ENCODE assay signal across 1 cellular context in genomic region chr16:1474796-1475551, GRCh38.
A peak's percentile ranks its signal among the peaks of the same experiment; 100 is the strongest.
TF ChIP-seq lines count a peak whose summit lies in the region.

CLCN7 (minus strand) TSS chr16:1475028; CDS start chr16:1474974, 54 bp downstream.

TF ChIP-seq in K562, 482 proteins besides CTCF, POLR2A, EP300 and RAD21 (continued from another document and continues in another):
- TF ChIP-seq FOXM1 (IDR thresholded peaks at IDR 0.05; ENCODE audit: low read depth) (no peak), FOXM1 (CRISPR knock-in tag; IDR thresholded peaks at IDR 0.05; ENCODE audit: low read depth) (peak; percentile 96), U2AF1 (optimal IDR thresholded peaks at IDR 0.05; ENCODE audit: low read depth, low read length) (peak; percentile 36), PTTG1 (tag; IDR thresholded peaks at IDR 0.05; ENCODE audit: low read depth) (no peak), NFRKB (IDR thresholded peaks at IDR 0.05; ENCODE audit: low read depth) (peak; percentile 10; the same call in 1 of the 2 replicates), POLR2G (IDR thresholded peaks at IDR 0.05; ENCODE audit: low read depth, low read length) (peak; percentile 96), ARID2 (IDR thresholded peaks at IDR 0.05) (no peak), ZNF12 (CRISPR knock-in tag; IDR thresholded peaks at IDR 0.05) (peak; percentile 90), NR1H2 (CRISPR knock-in tag; IDR thresholded peaks at IDR 0.05) (peak; percentile 94), ZNF121 (CRISPR knock-in tag; conservative IDR thresholded peaks at IDR 0.05) (peak; percentile 50; the same call in 1 of the 2 replicates), ZNF384 (IDR thresholded peaks at IDR 0.05; ENCODE audit: low read depth, low read length) (no peak), HDAC2 (IDR thresholded peaks at IDR 0.05) (no peak), ZNF175 (CRISPR knock-in tag; IDR thresholded peaks at IDR 0.05; ENCODE audit: low read depth) (0 out of 2 replicates have a peak, but pooled peaks have one; percentile 43), SAFB (IDR thresholded peaks at IDR 0.05; ENCODE audit: borderline replicate concordance, low read depth, low read length) (peak; percentile 69), IRF1 (CRISPR knock-in tag; IDR thresholded peaks at IDR 0.05; ENCODE audit: borderline replicate concordance) (peak; percentile 38; the same call in 1 of the 2 replicates), KHSRP (IDR thresholded peaks at IDR 0.05) (no peak), ZNF24 (IDR thresholded peaks at IDR 0.05) (peak; percentile 25; the same call in 1 of the 2 replicates), RB1 (IDR thresholded peaks at IDR 0.05; ENCODE audit: low read depth) (peak; percentile 82; the same call in 1 of the 2 replicates), ZC3H8 (IDR thresholded peaks at IDR 0.05) (no peak), MEF2A (IDR thresholded peaks at IDR 0.05; ENCODE audit: control insufficient read depth, low read depth, low read length) (0 out of 2 replicates have a peak, but pooled peaks have one; percentile 9), RBBP5 (IDR thresholded peaks at IDR 0.05; ENCODE audit: borderline replicate concordance, insufficient read depth, low read length, poor library complexity, severe bottlenecking) (peak; percentile 75), SNAPC5 (CRISPR knock-in tag; IDR thresholded peaks at IDR 0.05) (no peak), JUN (IDR thresholded peaks at IDR 0.05; ENCODE audit: borderline replicate concordance, low read depth, low read length) (peak; percentile 90; the same call in 1 of the 2 replicates), JUN (CRISPR knock-in tag; IDR thresholded peaks at IDR 0.05; ENCODE audit: borderline replicate concordance) (peak; percentile 77; the same call in 1 of the 2 replicates), ZNF165 (CRISPR knock-in tag; IDR thresholded peaks at IDR 0.05; ENCODE audit: borderline replicate concordance) (no peak), CBX1 (IDR thresholded peaks at IDR 0.05; ENCODE audit: low read depth) (peak; percentile 88), THRAP3 (IDR thresholded peaks at IDR 0.05; ENCODE audit: borderline replicate concordance) (no peak), CCAR2 (IDR thresholded peaks at IDR 0.05; ENCODE audit: low read depth, low read length) (no peak), CUX1 (CRISPR knock-in tag; IDR thresholded peaks at IDR 0.05) (no peak), STAT6 (CRISPR knock-in tag; IDR thresholded peaks at IDR 0.05) (no peak), ELF2 (CRISPR knock-in tag; IDR thresholded peaks at IDR 0.05) (0 out of 2 replicates have a peak, but pooled peaks have one; percentile 43), LCOR (CRISPR knock-in tag; IDR thresholded peaks at IDR 0.05) (peak; percentile 69), GATAD2B (IDR thresholded peaks at IDR 0.05; ENCODE audit: borderline replicate concordance) (peak; percentile 76)
- TF ChIP-seq, protein P1, sequence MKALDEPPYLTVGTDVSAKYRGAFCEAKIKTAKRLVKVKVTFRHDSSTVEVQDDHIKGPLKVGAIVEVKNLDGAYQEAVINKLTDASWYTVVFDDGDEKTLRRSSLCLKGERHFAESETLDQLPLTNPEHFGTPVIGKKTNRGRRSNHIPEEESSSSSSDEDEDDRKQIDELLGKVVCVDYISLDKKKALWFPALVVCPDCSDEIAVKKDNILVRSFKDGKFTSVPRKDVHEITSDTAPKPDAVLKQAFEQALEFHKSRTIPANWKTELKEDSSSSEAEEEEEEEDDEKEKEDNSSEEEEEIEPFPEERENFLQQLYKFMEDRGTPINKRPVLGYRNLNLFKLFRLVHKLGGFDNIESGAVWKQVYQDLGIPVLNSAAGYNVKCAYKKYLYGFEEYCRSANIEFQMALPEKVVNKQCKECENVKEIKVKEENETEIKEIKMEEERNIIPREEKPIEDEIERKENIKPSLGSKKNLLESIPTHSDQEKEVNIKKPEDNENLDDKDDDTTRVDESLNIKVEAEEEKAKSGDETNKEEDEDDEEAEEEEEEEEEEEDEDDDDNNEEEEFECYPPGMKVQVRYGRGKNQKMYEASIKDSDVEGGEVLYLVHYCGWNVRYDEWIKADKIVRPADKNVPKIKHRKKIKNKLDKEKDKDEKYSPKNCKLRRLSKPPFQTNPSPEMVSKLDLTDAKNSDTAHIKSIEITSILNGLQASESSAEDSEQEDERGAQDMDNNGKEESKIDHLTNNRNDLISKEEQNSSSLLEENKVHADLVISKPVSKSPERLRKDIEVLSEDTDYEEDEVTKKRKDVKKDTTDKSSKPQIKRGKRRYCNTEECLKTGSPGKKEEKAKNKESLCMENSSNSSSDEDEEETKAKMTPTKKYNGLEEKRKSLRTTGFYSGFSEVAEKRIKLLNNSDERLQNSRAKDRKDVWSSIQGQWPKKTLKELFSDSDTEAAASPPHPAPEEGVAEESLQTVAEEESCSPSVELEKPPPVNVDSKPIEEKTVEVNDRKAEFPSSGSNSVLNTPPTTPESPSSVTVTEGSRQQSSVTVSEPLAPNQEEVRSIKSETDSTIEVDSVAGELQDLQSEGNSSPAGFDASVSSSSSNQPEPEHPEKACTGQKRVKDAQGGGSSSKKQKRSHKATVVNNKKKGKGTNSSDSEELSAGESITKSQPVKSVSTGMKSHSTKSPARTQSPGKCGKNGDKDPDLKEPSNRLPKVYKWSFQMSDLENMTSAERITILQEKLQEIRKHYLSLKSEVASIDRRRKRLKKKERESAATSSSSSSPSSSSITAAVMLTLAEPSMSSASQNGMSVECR (CRISPR knock-in tag; IDR thresholded peaks at IDR 0.05) = peak; percentile 96
- TF ChIP-seq, protein P2, sequence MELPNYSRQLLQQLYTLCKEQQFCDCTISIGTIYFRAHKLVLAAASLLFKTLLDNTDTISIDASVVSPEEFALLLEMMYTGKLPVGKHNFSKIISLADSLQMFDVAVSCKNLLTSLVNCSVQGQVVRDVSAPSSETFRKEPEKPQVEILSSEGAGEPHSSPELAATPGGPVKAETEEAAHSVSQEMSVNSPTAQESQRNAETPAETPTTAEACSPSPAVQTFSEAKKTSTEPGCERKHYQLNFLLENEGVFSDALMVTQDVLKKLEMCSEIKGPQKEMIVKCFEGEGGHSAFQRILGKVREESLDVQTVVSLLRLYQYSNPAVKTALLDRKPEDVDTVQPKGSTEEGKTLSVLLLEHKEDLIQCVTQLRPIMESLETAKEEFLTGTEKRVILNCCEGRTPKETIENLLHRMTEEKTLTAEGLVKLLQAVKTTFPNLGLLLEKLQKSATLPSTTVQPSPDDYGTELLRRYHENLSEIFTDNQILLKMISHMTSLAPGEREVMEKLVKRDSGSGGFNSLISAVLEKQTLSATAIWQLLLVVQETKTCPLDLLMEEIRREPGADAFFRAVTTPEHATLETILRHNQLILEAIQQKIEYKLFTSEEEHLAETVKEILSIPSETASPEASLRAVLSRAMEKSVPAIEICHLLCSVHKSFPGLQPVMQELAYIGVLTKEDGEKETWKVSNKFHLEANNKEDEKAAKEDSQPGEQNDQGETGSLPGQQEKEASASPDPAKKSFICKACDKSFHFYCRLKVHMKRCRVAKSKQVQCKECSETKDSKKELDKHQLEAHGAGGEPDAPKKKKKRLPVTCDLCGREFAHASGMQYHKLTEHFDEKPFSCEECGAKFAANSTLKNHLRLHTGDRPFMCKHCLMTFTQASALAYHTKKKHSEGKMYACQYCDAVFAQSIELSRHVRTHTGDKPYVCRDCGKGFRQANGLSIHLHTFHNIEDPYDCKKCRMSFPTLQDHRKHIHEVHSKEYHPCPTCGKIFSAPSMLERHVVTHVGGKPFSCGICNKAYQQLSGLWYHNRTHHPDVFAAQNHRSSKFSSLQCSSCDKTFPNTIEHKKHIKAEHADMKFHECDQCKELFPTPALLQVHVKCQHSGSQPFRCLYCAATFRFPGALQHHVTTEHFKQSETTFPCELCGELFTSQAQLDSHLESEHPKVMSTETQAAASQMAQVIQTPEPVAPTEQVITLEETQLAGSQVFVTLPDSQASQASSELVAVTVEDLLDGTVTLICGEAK (IDR thresholded peaks at IDR 0.05) = no peak; the same call in 1 of the 2 replicates
- TF ChIP-seq, protein P2 (CRISPR knock-in tag; IDR thresholded peaks at IDR 0.05) = peak; percentile 36; the same call in 1 of the 2 replicates
